1 cellular context compared by ENCODE assay signal in the genomic region with DNA sequence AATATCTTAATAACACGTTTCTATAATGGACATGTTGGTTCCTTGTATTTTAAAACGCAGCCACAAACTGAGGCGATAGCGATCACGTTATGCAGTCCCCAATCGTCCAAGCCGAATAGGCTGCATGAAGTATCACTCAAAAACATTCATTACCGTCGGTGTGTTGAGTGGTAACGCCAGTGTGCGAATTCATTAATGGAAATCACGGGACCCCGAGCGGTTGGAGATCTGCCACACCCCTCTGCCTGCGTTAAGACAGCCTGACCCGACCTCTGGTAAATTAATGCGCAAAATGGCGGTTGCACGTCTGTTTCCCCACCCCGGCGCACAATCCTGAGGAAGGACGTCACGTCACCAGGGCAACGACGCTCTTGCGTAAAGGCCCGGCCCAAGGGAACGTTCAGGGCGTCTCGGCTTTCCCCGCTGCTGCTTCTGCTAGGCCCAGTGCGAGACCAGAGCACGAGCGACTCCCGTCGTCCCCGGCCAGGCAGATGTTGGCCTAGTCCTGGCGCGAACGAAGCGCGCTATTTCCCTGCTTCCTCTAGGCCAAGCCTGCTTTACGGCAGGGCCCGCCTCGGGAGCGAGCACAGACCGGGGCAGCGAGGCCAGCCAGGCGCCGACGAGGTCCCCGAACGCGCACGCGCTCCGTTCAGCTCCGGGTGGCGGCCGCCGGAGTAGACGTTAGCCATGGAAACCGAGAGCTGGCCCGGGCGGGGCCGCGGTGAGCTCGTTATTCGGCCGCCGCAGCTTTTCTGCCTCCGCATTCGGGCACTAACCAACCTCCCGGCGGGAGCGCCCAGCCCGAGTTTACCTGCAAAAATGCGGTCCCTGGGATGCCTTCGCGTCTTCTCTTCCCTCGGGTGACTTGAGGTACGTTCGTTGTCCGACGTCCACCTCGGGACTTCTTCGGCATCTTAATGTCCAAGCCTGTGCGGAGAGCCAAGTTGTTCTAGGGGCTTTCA.
TF ChIP-seq lines count a peak whose summit lies in the region.

Gene PCNX4, plus strand, starts transcription at position 374 of the 962 bp plus-strand sequence. CDS start 15,716 bp downstream, outside the sequence.

TF ChIP-seq in K562, 482 proteins besides CTCF, POLR2A, EP300 and RAD21 (continued from another document and continues in another):
- no peak for TF ChIP-seq ZNF407 (IDR thresholded peaks at IDR 0.05; ENCODE audit: low read depth)
- no peak for TF ChIP-seq SAFB (IDR thresholded peaks at IDR 0.05; ENCODE audit: borderline replicate concordance, low read depth, low read length)
- TF ChIP-seq, protein P1, sequence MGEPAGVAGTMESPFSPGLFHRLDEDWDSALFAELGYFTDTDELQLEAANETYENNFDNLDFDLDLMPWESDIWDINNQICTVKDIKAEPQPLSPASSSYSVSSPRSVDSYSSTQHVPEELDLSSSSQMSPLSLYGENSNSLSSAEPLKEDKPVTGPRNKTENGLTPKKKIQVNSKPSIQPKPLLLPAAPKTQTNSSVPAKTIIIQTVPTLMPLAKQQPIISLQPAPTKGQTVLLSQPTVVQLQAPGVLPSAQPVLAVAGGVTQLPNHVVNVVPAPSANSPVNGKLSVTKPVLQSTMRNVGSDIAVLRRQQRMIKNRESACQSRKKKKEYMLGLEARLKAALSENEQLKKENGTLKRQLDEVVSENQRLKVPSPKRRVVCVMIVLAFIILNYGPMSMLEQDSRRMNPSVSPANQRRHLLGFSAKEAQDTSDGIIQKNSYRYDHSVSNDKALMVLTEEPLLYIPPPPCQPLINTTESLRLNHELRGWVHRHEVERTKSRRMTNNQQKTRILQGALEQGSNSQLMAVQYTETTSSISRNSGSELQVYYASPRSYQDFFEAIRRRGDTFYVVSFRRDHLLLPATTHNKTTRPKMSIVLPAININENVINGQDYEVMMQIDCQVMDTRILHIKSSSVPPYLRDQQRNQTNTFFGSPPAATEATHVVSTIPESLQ (CRISPR knock-in tag; IDR thresholded peaks at IDR 0.05): peak; percentile 87; the same call in 1 of the 2 replicates
- peak; percentile 90 for TF ChIP-seq EP400 (IDR thresholded peaks at IDR 0.05)
- TF ChIP-seq HNRNPLL (IDR thresholded peaks at IDR 0.05; ENCODE audit: low read depth, low read length, poor library complexity, severe bottlenecking): peak; percentile 97
- TF ChIP-seq, protein P2, sequence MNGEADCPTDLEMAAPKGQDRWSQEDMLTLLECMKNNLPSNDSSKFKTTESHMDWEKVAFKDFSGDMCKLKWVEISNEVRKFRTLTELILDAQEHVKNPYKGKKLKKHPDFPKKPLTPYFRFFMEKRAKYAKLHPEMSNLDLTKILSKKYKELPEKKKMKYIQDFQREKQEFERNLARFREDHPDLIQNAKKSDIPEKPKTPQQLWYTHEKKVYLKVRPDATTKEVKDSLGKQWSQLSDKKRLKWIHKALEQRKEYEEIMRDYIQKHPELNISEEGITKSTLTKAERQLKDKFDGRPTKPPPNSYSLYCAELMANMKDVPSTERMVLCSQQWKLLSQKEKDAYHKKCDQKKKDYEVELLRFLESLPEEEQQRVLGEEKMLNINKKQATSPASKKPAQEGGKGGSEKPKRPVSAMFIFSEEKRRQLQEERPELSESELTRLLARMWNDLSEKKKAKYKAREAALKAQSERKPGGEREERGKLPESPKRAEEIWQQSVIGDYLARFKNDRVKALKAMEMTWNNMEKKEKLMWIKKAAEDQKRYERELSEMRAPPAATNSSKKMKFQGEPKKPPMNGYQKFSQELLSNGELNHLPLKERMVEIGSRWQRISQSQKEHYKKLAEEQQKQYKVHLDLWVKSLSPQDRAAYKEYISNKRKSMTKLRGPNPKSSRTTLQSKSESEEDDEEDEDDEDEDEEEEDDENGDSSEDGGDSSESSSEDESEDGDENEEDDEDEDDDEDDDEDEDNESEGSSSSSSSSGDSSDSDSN (IDR thresholded peaks at IDR 0.05; ENCODE audit: borderline replicate concordance in 1 of 2, low read depth in 2 of 2, low read length in 2 of 2): peak in 1 of 2 experiments; percentile 77; a peak in 2 of 4 replicates
- TF ChIP-seq POLR2H (tag; IDR thresholded peaks at IDR 0.05; ENCODE audit: low read depth): peak; percentile 75
- TF ChIP-seq IRF2 (CRISPR knock-in tag; IDR thresholded peaks at IDR 0.05): no peak
- TF ChIP-seq MYC (IDR thresholded peaks at IDR 0.05; ENCODE audit: low read depth, low read length): peak; percentile 85
- TF ChIP-seq MYC (CRISPR knock-in tag; IDR thresholded peaks at IDR 0.05; ENCODE audit: borderline replicate concordance, low read depth): no peak; the same call in 1 of the 2 replicates
- peak; percentile 66 for TF ChIP-seq RBBP5 (IDR thresholded peaks at IDR 0.05; ENCODE audit: borderline replicate concordance, insufficient read depth, low read length, poor library complexity, severe bottlenecking)
- TF ChIP-seq CREM (IDR thresholded peaks at IDR 0.05; ENCODE audit: low read depth): peak; percentile 93
- 0 out of 2 replicates have a peak, but pooled peaks have one; percentile 61 for TF ChIP-seq GTF2E2 (tag; IDR thresholded peaks at IDR 0.05)
- TF ChIP-seq CREBBP (IDR thresholded peaks at IDR 0.05; ENCODE audit: low read depth, low read length): no peak
- peak; percentile 70; the same call in 1 of the 2 replicates for TF ChIP-seq MBD2 (IDR thresholded peaks at IDR 0.05; ENCODE audit: borderline replicate concordance, low read depth)
- TF ChIP-seq, protein P3, sequence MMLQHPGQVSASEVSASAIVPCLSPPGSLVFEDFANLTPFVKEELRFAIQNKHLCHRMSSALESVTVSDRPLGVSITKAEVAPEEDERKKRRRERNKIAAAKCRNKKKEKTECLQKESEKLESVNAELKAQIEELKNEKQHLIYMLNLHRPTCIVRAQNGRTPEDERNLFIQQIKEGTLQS (IDR thresholded peaks at IDR 0.05): peak; percentile 76
- TF ChIP-seq, protein P3 (CRISPR knock-in tag; conservative IDR thresholded peaks at IDR 0.05): no peak; the same call in 1 of the 2 replicates
- 0 out of 2 replicates have a peak, but pooled peaks have one; percentile 20 for TF ChIP-seq SREBF1 (IDR thresholded peaks at IDR 0.05; ENCODE audit: borderline replicate concordance, low read depth, low read length)
- TF ChIP-seq MXI1 (IDR thresholded peaks at IDR 0.05; ENCODE audit: low read depth, low read length): peak; percentile 54
- TF ChIP-seq ETV6 (IDR thresholded peaks at IDR 0.05; ENCODE audit: borderline replicate concordance in 1 of 2, low read depth in 2 of 2, low read length in 1 of 2): no peak
- TF ChIP-seq ETV6 (CRISPR knock-in tag; IDR thresholded peaks at IDR 0.05; ENCODE audit: borderline replicate concordance): no peak
- TF ChIP-seq RB1 (IDR thresholded peaks at IDR 0.05; ENCODE audit: low read depth): peak; percentile 32; the same call in 1 of the 2 replicates
- TF ChIP-seq CHD1 (IDR thresholded peaks at IDR 0.05; ENCODE audit: low read length): no peak
- peak; percentile 40; the same call in 1 of the 2 replicates for TF ChIP-seq HCFC1 (IDR thresholded peaks at IDR 0.05; ENCODE audit: low read depth, low read length)
- peak; percentile 61 for TF ChIP-seq POLR2AphosphoS5 (IDR thresholded peaks at IDR 0.05; ENCODE audit: control insufficient read depth, insufficient read depth, low read depth, low read length)
- TF ChIP-seq ZBED1 (IDR thresholded peaks at IDR 0.05): no peak
- peak; percentile 13; the same call in 1 of the 2 replicates for TF ChIP-seq DPF2 (IDR thresholded peaks at IDR 0.05)
- TF ChIP-seq NR2C2 (CRISPR knock-in tag; IDR thresholded peaks at IDR 0.05): no peak
- peak; percentile 79; the same call in 1 of the 2 replicates for TF ChIP-seq NR2C2 (tag; IDR thresholded peaks at IDR 0.05)
- no peak for TF ChIP-seq PBX2 (CRISPR knock-in tag; IDR thresholded peaks at IDR 0.05; ENCODE audit: low read depth)
- TF ChIP-seq PBX2 (tag; conservative IDR thresholded peaks at IDR 0.05; ENCODE audit: low read depth): peak; percentile 61
- peak; percentile 40 for TF ChIP-seq BRD9 (IDR thresholded peaks at IDR 0.05; ENCODE audit: low read depth, partially characterized antibody)
- TF ChIP-seq ZNF766 (CRISPR knock-in tag; conservative IDR thresholded peaks at IDR 0.05): peak; percentile 22; the same call in 1 of the 2 replicates
- no peak for TF ChIP-seq ZBTB9 (CRISPR knock-in tag; IDR thresholded peaks at IDR 0.05)
